Comparison of ENCODE assay signal across 15 cellular contexts in the genomic region with DNA sequence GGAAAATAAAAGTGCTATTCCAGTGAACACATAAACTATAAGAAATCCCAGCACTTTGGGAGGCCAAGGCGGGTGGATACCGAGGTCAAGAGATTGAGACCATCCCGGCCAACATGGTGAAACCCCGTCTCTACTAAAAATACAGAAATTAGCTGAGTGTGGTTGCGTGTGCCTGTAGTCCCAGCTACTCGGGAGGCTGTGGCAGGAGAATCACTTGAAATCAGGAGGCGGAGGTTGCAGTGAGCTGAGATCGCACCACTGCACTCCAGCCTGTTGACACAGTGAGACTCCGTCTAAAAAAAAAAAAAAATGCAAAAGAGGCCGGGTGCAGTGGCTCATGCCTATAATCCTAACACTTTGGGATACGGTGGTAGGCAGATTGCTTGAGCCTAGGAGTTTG. TPM values are rescaled to one million over a fixed set of nuclear protein-coding genes. Genes with fewer than 3 reads are reported as not detected.
"Had no signal": no experiment of that assay in that cellular context is flagged by ENCODE, and none has a peak within 500 bp of the region (broad histone marks: within the 10 kb centered on the region; RNA-seq: fewer than 3 reads in every experiment).

No MANE protein-coding gene starts in this region.

RNA-seq across cellular contexts. Expression of gene GPR33, which starts 57.0 kb away (rescaled TPM):
- total RNA-seq: stomach, subcutaneous adipose tissue, suprapubic skin, temporal lobe, thoracic aorta, thyroid gland, tibial nerve, transverse colon, upper lobe of left lung, upper lobe of right lung, ureter, urinary bladder, uterus, vagina had no signal
- polyA plus RNA-seq: stomach, thymus, urinary bladder had no signal
